ENCODE assay signal across 19 cellular contexts in the genomic region with DNA sequence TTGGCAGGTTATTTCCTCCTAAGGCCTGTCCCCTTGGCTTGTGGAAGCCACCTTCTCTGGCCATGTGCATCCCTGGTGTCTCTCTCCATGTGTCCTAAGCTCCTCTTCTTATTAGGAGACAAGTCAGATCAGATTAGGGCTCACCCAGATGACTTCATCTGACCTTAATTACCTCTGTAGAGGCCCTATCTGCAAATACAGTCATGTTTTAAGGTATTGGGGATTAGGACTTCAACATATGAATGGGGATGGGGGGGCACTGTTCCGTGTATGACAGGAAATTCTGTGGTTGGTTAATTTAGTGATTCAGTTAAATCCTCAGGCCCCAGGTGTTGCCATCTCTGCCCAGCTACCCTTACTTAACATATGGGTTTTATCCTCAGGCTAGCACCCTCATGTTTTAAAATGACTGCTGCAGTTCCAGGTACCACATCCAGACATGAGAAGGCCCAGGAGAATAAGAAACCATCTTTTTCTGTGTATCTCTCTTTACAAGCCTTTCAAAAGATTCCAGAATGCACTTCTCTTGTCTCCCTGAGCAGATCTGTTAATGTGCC. TPM values are rescaled to one million over a fixed set of nuclear protein-coding genes. Genes with fewer than 3 reads are reported as not detected.
A peak's percentile ranks its signal among the peaks of the same experiment; 100 is the strongest.
DNase-seq lines count a peak whose midpoint lies in the region; ATAC-seq, FAIRE-seq and TF ChIP-seq lines count a peak whose summit lies in the region.
"Had no signal": no experiment of that assay in that cellular context is flagged by ENCODE, and none has a peak within 500 bp of the region (broad histone marks: within the 10 kb centered on the region; RNA-seq: fewer than 3 reads in every experiment).

No MANE protein-coding gene starts in this region.

- H3K4me2 ChIP-seq in BLaER1 treated with 17β-estradiol and CSF1 and Interleukin-3, amounts not matched to agents 10 nM and 100 nM, result peak overlapping the region in 8 of 11 experiments; percentile 7 to 43 (median 27); a peak in 12 of 22 replicates
- no peak overlapping the region for H3K4me2 ChIP-seq in K562 (ENCODE audit: insufficient read depth, low read length)
- H3K4me2 ChIP-seq: A549, SK-N-SH had no signal

- no peak for TF ChIP-seq CTCF in K562 (IDR thresholded peaks at IDR 0.05 in 2 of 3, conservative IDR thresholded peaks at IDR 0.05 in 1 of 3; ENCODE audit: insufficient read depth in 2 of 3, low read depth in 1 of 3, low read length in 3 of 3)
- no peak for TF ChIP-seq CTCF in transverse colon (IDR thresholded peaks at IDR 0.05)

- WGBS in K562 (ENCODE audit: insufficient coverage, low coverage, missing lambda C conversion rate), result 0% methylated on average over 1 of the region's 1 CpG
- 45% methylated on average over 1 of the region's 1 CpG; no CpG with 5 or more reads in 1 of the 2 donors for WGBS in transverse colon (ENCODE audit: low coverage in 1 of 2), 2 donors

- H3K27ac ChIP-seq in BLaER1 treated with 17β-estradiol and CSF1 and Interleukin-3, amounts not matched to agents 10 nM and 100 nM, result no peak overlapping the region
- H3K27ac ChIP-seq in K562 (ENCODE audit: extremely low read depth, low read depth, low read length) (no peak overlapping the region), transverse colon (no peak overlapping the region)

- H2AFZ ChIP-seq in K562 (ENCODE audit: low read depth, low read length), result 0 out of 2 replicates have a peak overlapping the region, but pooled peaks have one; percentile 34

- no peaks in the 10 kb centered on the region for H3K36me3 ChIP-seq in BLaER1 treated with 17β-estradiol and CSF1 and Interleukin-3, amounts not matched to agents 10 nM and 100 nM
- H3K36me3 ChIP-seq in K562 (ENCODE audit: control insufficient read depth, insufficient read depth, low read length) (no peaks in the 10 kb centered on the region), transverse colon (no peaks in the 10 kb centered on the region)

- TF ChIP-seq POLR2A in K562 (conservative IDR thresholded peaks at IDR 0.05), result no peak
- TF ChIP-seq POLR2A in transverse colon (IDR thresholded peaks at IDR 0.05), result no peak

- DNase-seq in NCI-H82 (lab: John Stamatoyannopoulos, UW) (peak; percentile 79), K562 (ENCODE audit: extremely low read depth in 1 of 4, low spot score in 3 of 4) (no peak), glomerular visceral epithelial cell (ENCODE audit: extremely low spot score) (peak; percentile 70), globus pallidus (ENCODE audit: low spot score) (no peak), cerebellum (ENCODE audit: low spot score) (no peak), transverse colon (no peak), head of caudate nucleus (no peak)
- DNase-seq: C1 segment of cervical spinal cord, DMS79, H9, KBM-7, NCI-H1417, NCI-H187, NCI-H345, NCI-H524 treated with DMSO at 0.1 percent for 48 hours, SHP77 treated with DMSO at 0.1 percent for 48 hours, SK-N-SH had no signal

- peaks cover 9 to 26% (median 14%) of the 10 kb centered on the region in 10 experiments; a peak in 18 of 20 replicates for H3K4me1 ChIP-seq in BLaER1 treated with 17β-estradiol and CSF1 and Interleukin-3, amounts not matched to agents 10 nM and 100 nM
- H3K4me1 ChIP-seq in K562 (replicated peaks in 1 of 2; ENCODE audit: control insufficient read depth in 2 of 2, insufficient read depth in 2 of 2, low read length in 2 of 2) (peaks cover 0 to 8% of the 10 kb centered on the region in 2 experiments; a peak in 3 of 5 replicates), transverse colon (peaks cover 10 to 11% (median 10%) of the 10 kb centered on the region in 4 donors)

- POLR2A ChIA-PET in K562 (lab: Yijun Ruan, JAX), result interaction anchor here (1.2 to 4.9 kb wide), 2 partner anchors 14 to 310 kb away, joined by 3 to 25 read pairs; no protein-coding TSS in a partner anchor

- no peak overlapping the region for H3K4me3 ChIP-seq in BLaER1 treated with 17β-estradiol and CSF1 and Interleukin-3, amounts not matched to agents 10 nM and 100 nM
- H3K4me3 ChIP-seq in K562, result no peak overlapping the region
- H3K4me3 ChIP-seq in transverse colon, result no peak overlapping the region
- H3K4me3 ChIP-seq: A549 had no signal

- FAIRE-seq in K562 (lab: Jason Lieb, UNC), result no peak
- FAIRE-seq: A549 had no signal

- H3K79me2 ChIP-seq in K562 (ENCODE audit: control insufficient read depth, insufficient read depth, low read length), result no peaks in the 10 kb centered on the region

- TF ChIP-seq EP300 in K562 (IDR thresholded peaks at IDR 0.05; ENCODE audit: low read length) (no peak), transverse colon (IDR thresholded peaks at IDR 0.05; ENCODE audit: low read depth) (no peak)

- TF ChIP-seq RAD21 in K562 (CRISPR knock-in tag; conservative IDR thresholded peaks at IDR 0.05 in 1 of 2, IDR thresholded peaks at IDR 0.05 in 1 of 2), result no peak

- no peak overlapping the region for H3K9ac ChIP-seq in BLaER1 treated with 17β-estradiol and CSF1 and Interleukin-3, amounts not matched to agents 10 nM and 100 nM
- no peak overlapping the region for H3K9ac ChIP-seq in K562 (ENCODE audit: insufficient read depth in 1 of 2, low read depth in 2 of 2, low read length in 2 of 2)
- H3K9ac ChIP-seq: SK-N-SH had no signal

- BruUV-seq in K562 (replicated peaks; lab: Mats Ljungman, UMichigan), result no TSS peak

- in situ Hi-C loops in K562 (cut with MboI) (no loop called here), transverse colon (cut with MboI; ENCODE audit: low pct_ligation_motif_present in 1 of 4, low pct_unique_long_range_greater_than_20kb in 1 of 4, low sequenced_read_pairs in 3 of 4) (no loop called here)

- H3K9me1 ChIP-seq in K562 (ENCODE audit: control insufficient read depth, insufficient read depth, low read length), result no peaks in the 10 kb centered on the region

- no peaks in the 10 kb centered on the region for H3K27me3 ChIP-seq in BLaER1 treated with 17β-estradiol and CSF1 and Interleukin-3, amounts not matched to agents 10 nM and 100 nM
- peaks cover 0 to 3% of the 10 kb centered on the region in 2 experiments; a peak in 1 of 5 replicates for H3K27me3 ChIP-seq in K562 (ENCODE audit: control insufficient read depth in 2 of 2, insufficient read depth in 2 of 2, low read length in 2 of 2)
- no peaks in the 10 kb centered on the region for H3K27me3 ChIP-seq in transverse colon

- ATAC-seq in K562, result no peak
- ATAC-seq: A549 had no signal

- intact Hi-C loops in K562 (cut with micrococcal nuclease) (no loop called here), transverse colon (cut with DNase I; ENCODE audit: low total_unique reads) (no loop called here), head of caudate nucleus (cut with DNase I) (no loop called here)

- CTCF ChIA-PET in K562 (lab: Yijun Ruan, JAX; ENCODE audit: low intra/inter-chr PET ratio), result no interaction called here

- no peaks in the 10 kb centered on the region for H4K20me1 ChIP-seq in BLaER1 treated with 17β-estradiol and CSF1 and Interleukin-3, amounts not matched to agents 10 nM and 100 nM
- H4K20me1 ChIP-seq in K562 (replicated peaks; ENCODE audit: control insufficient read depth, insufficient read depth, low read length), result no peaks in the 10 kb centered on the region

- H3K9me3 ChIP-seq in BLaER1 treated with 17β-estradiol and CSF1 and Interleukin-3, amounts not matched to agents 10 nM and 100 nM (replicated peaks in 1 of 11), result no peaks in the 10 kb centered on the region
- no peaks in the 10 kb centered on the region for H3K9me3 ChIP-seq in K562 (replicated peaks; ENCODE audit: control insufficient read depth, insufficient read depth, low read depth, low read length)
- H3K9me3 ChIP-seq in transverse colon, result no peaks in the 10 kb centered on the region
- H3K9me3 ChIP-seq: A549, SK-N-SH had no signal

TF ChIP-seq in K562, 482 proteins besides CTCF, POLR2A, EP300 and RAD21 (continues in another document):
- TF ChIP-seq, protein P1, sequence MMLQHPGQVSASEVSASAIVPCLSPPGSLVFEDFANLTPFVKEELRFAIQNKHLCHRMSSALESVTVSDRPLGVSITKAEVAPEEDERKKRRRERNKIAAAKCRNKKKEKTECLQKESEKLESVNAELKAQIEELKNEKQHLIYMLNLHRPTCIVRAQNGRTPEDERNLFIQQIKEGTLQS (IDR thresholded peaks at IDR 0.05), result peak; percentile 56; the same call in 1 of the 2 replicates
- TF ChIP-seq, protein P1 (CRISPR knock-in tag; conservative IDR thresholded peaks at IDR 0.05), result no peak
- TF ChIP-seq NELFE (IDR thresholded peaks at IDR 0.05; ENCODE audit: insufficient read depth, insufficient read length), result no peak
- no peak for TF ChIP-seq POLR2AphosphoS5 (IDR thresholded peaks at IDR 0.05; ENCODE audit: control insufficient read depth, insufficient read depth, low read depth, low read length)

RNA-seq across cellular contexts. Expression of a gene that starts 51.9 kb away (rescaled TPM):
- total RNA-seq in K562 (2011; cell fraction: chromatin; rRNA removed; ENCODE audit: low replicate concordance), result 38.2 and 39.6 TPM in 2 replicates
- 12.7 and 17.1 TPM in 2 replicates for total RNA-seq in K562 (2011; cell fraction: nucleolus; rRNA removed)
- total RNA-seq in K562 (2011; cell fraction: nucleoplasm; rRNA removed), result 23.8 and 35.0 TPM in 2 replicates
- total RNA-seq in K562 (2014; rRNA removed), result 26.2 and 28.7 TPM in 2 replicates
- total RNA-seq in K562 (2014; rRNA removed; fragmentation: Illumina TruSeq; extraction: Trizol), result 36.6 and 41.5 TPM in 2 replicates
- total RNA-seq in K562 (2015; rRNA removed; fragmentation: Illumina TruSeq; extraction: Trizol), result 24.9 and 26.9 TPM in 2 replicates
- 52.4 and 58.6 TPM in 2 replicates for total RNA-seq in K562 (2021)
- polyA plus RNA-seq in K562 (2011; rRNA removed), result 21.1 and 34.8 TPM in 2 replicates
- polyA plus RNA-seq in K562 (2011; cell fraction: cytosol; rRNA removed), result 16.5 and 29.9 TPM in 2 replicates
- polyA plus RNA-seq in K562 (2011; cell fraction: nucleus; rRNA removed), result 10.9 and 24.1 TPM in 2 replicates
- 17.2 and 23.2 TPM in 2 replicates for polyA plus RNA-seq in K562 (2012)
- 44.7 and 45.1 TPM in 2 replicates for polyA plus RNA-seq in K562 (2014; fragmentation: Illumina TruSeq; extraction: Trizol)
- 10 to 100 TPM; 11.3 to 12.6 TPM for polyA plus RNA-seq in K562 (2014; fragmentation: Nextera tagmentation; extraction: Ambion mirVana)
- polyA plus RNA-seq in K562 (2014; rRNA removed), result 25.8 and 82.5 TPM in 2 replicates
- 86.8 and 125 TPM in 2 replicates for polyA minus RNA-seq in K562 (2011; rRNA and poly(A)+ RNA removed)
- 23.6 and 23.8 TPM in 2 replicates for polyA minus RNA-seq in K562 (2011; cell fraction: cytosol; rRNA and poly(A)+ RNA removed)
- 8.6 and 11.3 TPM in 2 replicates for polyA minus RNA-seq in K562 (2011; cell fraction: nucleus; rRNA and poly(A)+ RNA removed)
- total RNA-seq in cerebellum, result 20.0 TPM
- total RNA-seq in transverse colon, result 10 to 100 TPM; 13.9 to 18.3 (median 15.3) TPM

Comparison
In these comparisons a context has a peak if more than half of its experiments do, and no peak if none do; other contexts are left out.
1. DNase-seq: peak in NCI-H82 (single experiment) and glomerular visceral epithelial cell (single experiment); none in K562 (0 of 4), globus pallidus (single experiment), cerebellum (single experiment), transverse colon (single experiment) and head of caudate nucleus (0 of 42).